In genomic region chr2:205716126-205716525, GRCh38 we compare ENCODE assay signal across 12 cellular contexts. TPM values are rescaled to one million over a fixed set of nuclear protein-coding genes. Genes with fewer than 3 reads are reported as not detected.
A peak's percentile ranks its signal among the peaks of the same experiment; 100 is the strongest.
DNase-seq lines count a peak whose midpoint lies in the region; ATAC-seq, FAIRE-seq and TF ChIP-seq lines count a peak whose summit lies in the region.
"Had no signal": no experiment of that assay in that cellular context is flagged by ENCODE, and none has a peak within 500 bp of the region (broad histone marks: within the 10 kb centered on the region; RNA-seq: fewer than 3 reads in every experiment).

No MANE protein-coding gene starts in this region.

- H3K9ac ChIP-seq in H1 (replicated peaks in 1 of 4; ENCODE audit: extremely low read depth in 1 of 4, low read depth in 3 of 4, low read length in 3 of 4), result no peak overlapping the region

- peaks cover 7% of the 10 kb centered on the region for H3K27me3 Mint-ChIP-seq in nephron (ENCODE audit: low read depth)

- H3K18ac ChIP-seq in H1 (ENCODE audit: extremely low read depth, low read length), result no peak overlapping the region

- H3K79me1 ChIP-seq in H1 (ENCODE audit: low read depth, low read length), result no peaks in the 10 kb centered on the region

- no peak overlapping the region for H3K14ac ChIP-seq in H1 (ENCODE audit: insufficient read length)

- H4K5ac ChIP-seq in H1 (ENCODE audit: insufficient read length, low read depth, low read length), result no peak overlapping the region

- CTCF ChIA-PET in H1 (lab: Charles Lee; ENCODE audit: partially characterized antibody), result interaction anchor here (0.8 to 7.4 kb wide), 7 partner anchors 9 to 73 kb away, joined by 3 to 82 read pairs (median 4); no protein-coding TSS in a partner anchor

- no peak for TF ChIP-seq POLR2A in H1 (IDR thresholded peaks at IDR 0.05; ENCODE audit: control extremely low read depth in 1 of 2, low read depth in 2 of 2, low read length in 2 of 2)

- POLR2A ChIA-PET in H1 (lab: Charles Lee; ENCODE audit: partially characterized antibody), result no interaction called here

- no peaks in the 10 kb centered on the region for H3K79me2 ChIP-seq in H1 (ENCODE audit: control insufficient read depth in 1 of 2, insufficient read depth in 2 of 2, low read length in 2 of 2)

- H2BK20ac ChIP-seq in H1 (ENCODE audit: low read length), result no peak overlapping the region

- H2BK12ac ChIP-seq in H1 (ENCODE audit: low read depth, low read length), result no peak overlapping the region

- H2BK15ac ChIP-seq in H1 (ENCODE audit: low read length), result 0 out of 2 replicates have a peak overlapping the region, but pooled peaks have one; percentile 25

- H3K4me1 ChIP-seq in H1 (replicated peaks in 1 of 4; ENCODE audit: control insufficient read depth in 3 of 4, insufficient read depth in 4 of 4, low read length in 3 of 4), result peaks cover 6 to 22% (median 12%) of the 10 kb centered on the region in 4 experiments; a peak in 6 of 7 replicates

- H4K20me1 ChIP-seq in H1 (replicated peaks in 1 of 2; ENCODE audit: control insufficient read depth in 1 of 2, insufficient read depth in 2 of 2, low read length in 2 of 2), result no peaks in the 10 kb centered on the region

- no peak overlapping the region for H3K23ac ChIP-seq in H1 (ENCODE audit: insufficient read length)

- peak overlapping the region in 2 of 3 experiments; percentile 92 for H3K27ac Mint-ChIP-seq in nephron

- H2AK5ac ChIP-seq in H1 (ENCODE audit: low read depth, low read length), result no peak overlapping the region

- H3K4me3 ChIP-seq in LNCaP clone FGC (ENCODE audit: low read depth, low read length) (no peak overlapping the region), H1 (ENCODE audit: extremely low read depth in 1 of 4, insufficient read depth in 2 of 4, low read depth in 3 of 4, low read length in 4 of 4) (no peak overlapping the region)
- H3K4me3 ChIP-seq: ovary had no signal

- no peak overlapping the region for H3K27ac ChIP-seq in H1 (ENCODE audit: low read depth, low read length)
- H3K27ac ChIP-seq: ovary had no signal

- FAIRE-seq in H1 (lab: Jason Lieb, UNC), result no peak

- H3K36me3 Mint-ChIP-seq in nephron (ENCODE audit: low read depth), result peaks cover 19% of the 10 kb centered on the region

- peaks cover 79% of the 10 kb centered on the region for H3K4me1 Mint-ChIP-seq in nephron

- no peak overlapping the region; the same call in 1 of the 2 replicates for H4K8ac ChIP-seq in H1 (ENCODE audit: extremely low read depth, insufficient read depth, low read length)

- no peak overlapping the region for H2AFZ ChIP-seq in H1 (ENCODE audit: low read length)

- H3K9me3 Mint-ChIP-seq in nephron, result no peaks in the 10 kb centered on the region

- H2BK120ac ChIP-seq in H1 (replicated peaks; ENCODE audit: low read depth, low read length), result no peak overlapping the region

- no peak overlapping the region for H3K56ac ChIP-seq in H1 (replicated peaks; ENCODE audit: insufficient read length, low read depth, low read length)

- TF ChIP-seq CTCF in LNCaP clone FGC (IDR thresholded peaks at IDR 0.05; ENCODE audit: control insufficient read depth, extremely low read depth, insufficient read depth) (peak; percentile 60), H1 (IDR thresholded peaks at IDR 0.05; ENCODE audit: control extremely low read depth in 1 of 3, insufficient read depth in 1 of 3, low read depth in 1 of 3, low read length in 3 of 3) (peak in 2 of 3 experiments; percentile 29 to 31; a peak in 2 of 4 replicates), nephron (IDR thresholded peaks at IDR 0.05; ENCODE audit: unreplicated experiment in 3 of 3) (no peak)

- ATAC-seq in GM18502 (IDR thresholded peaks at IDR 0.05; ENCODE audit: poor library complexity, unreplicated experiment), result no peak
- no peak for ATAC-seq in GM21526 (IDR thresholded peaks at IDR 0.05; ENCODE audit: low FRiP score, unreplicated experiment)

- H3K23me2 ChIP-seq in H1 (ENCODE audit: low read depth, low read length), result no peaks in the 10 kb centered on the region

- H4K91ac ChIP-seq in H1 (replicated peaks; ENCODE audit: insufficient read length, low read length), result no peak overlapping the region

- no peaks in the 10 kb centered on the region for H3K27me3 ChIP-seq in H1 (replicated peaks in 1 of 4; ENCODE audit: control insufficient read depth in 3 of 4, extremely low read depth in 1 of 4, insufficient read depth in 3 of 4, low read length in 3 of 4)
- H3K27me3 ChIP-seq: ovary had no signal

- TF ChIP-seq RAD21 in H1 (IDR thresholded peaks at IDR 0.05 in 1 of 2, conservative IDR thresholded peaks at IDR 0.05 in 1 of 2; ENCODE audit: low read depth in 2 of 2, low read length in 2 of 2), result peak in 1 of 2 experiments; percentile 26; a peak in 1 of 4 replicates

- WGBS in H1 (ENCODE audit: extremely low coverage in 1 of 2, insufficient coverage in 1 of 2, insufficient read length in 1 of 2, insufficient replicate concordance in 2 of 2, low coverage in 1 of 2, low lambda C conversion rate in 2 of 2, missing lambda C conversion rate in 1 of 2), 2 experiments, result 95% methylated on average over 16 of the region's 16 CpGs; no CpG with 5 or more reads in 1 of the 2 experiments

- DNase-seq in CMK (ENCODE audit: low read depth) (peak; percentile 14), LNCaP clone FGC (ENCODE audit: low read depth) (peak; percentile 40), H1 (ENCODE audit: low read depth in 1 of 2, low spot score in 2 of 2) (no peak), cerebellum (ENCODE audit: low spot score) (no peak), GOT3 (lab: John Stamatoyannopoulos, UW) (no peak)
- DNase-seq: DMS79, HCEC 1CT, NCI-H1092 treated with DMSO at 0.1 percent for 48 hours had no signal

- no peak overlapping the region for H3K4ac ChIP-seq in H1 (replicated peaks; ENCODE audit: insufficient read length, low read depth, low read length)

- TF ChIP-seq EP300 in H1 (IDR thresholded peaks at IDR 0.05; ENCODE audit: borderline replicate concordance in 1 of 2, low read depth in 2 of 2, low read length in 2 of 2), result no peak

- H2BK5ac ChIP-seq in H1 (ENCODE audit: low read depth, low read length), result no peak overlapping the region

- H3K9me3 ChIP-seq in H1 (ENCODE audit: insufficient read depth in 2 of 2, low read depth in 1 of 2, low read length in 1 of 2), result no peaks in the 10 kb centered on the region
- H3K9me3 ChIP-seq: ovary had no signal

- no peak overlapping the region for H3K4me3 Mint-ChIP-seq in nephron

- H3K36me3 ChIP-seq in H1 (ENCODE audit: control insufficient read depth in 2 of 4, insufficient read depth in 4 of 4, low read length in 3 of 4), result peaks cover 0 to 3% (median 0%) of the 10 kb centered on the region in 4 experiments; a peak in 1 of 8 replicates
- H3K36me3 ChIP-seq: ovary had no signal

- H3K4me2 ChIP-seq in H1 (ENCODE audit: insufficient read depth in 1 of 2, low read depth in 2 of 2, low read length in 2 of 2), result no peak overlapping the region

TF ChIP-seq in H1, 55 proteins besides CTCF, POLR2A, EP300 and RAD21 (continues in another document):
- TF ChIP-seq FOSL1 (IDR thresholded peaks at IDR 0.05; ENCODE audit: insufficient read depth, low read depth, low read length), result no peak

RNA-seq across cellular contexts. Expression of gene NRP2, which starts 33.8 kb away (rescaled TPM):
- 36.9 and 37.8 TPM in 2 replicates for total RNA-seq in H1 (2021; fragmentation: NEBNext Ultra II Directional; extraction: Animal tissue kit (Norgen Biotek cat#: 25700))
- polyA plus RNA-seq in H1 (2011; rRNA removed), result 26.7 and 32.0 TPM in 2 replicates
- polyA plus RNA-seq in H1 (2011; cell fraction: cytosol; rRNA removed), result 23.9 TPM
- 56.3 TPM for polyA plus RNA-seq in H1 (2011; cell fraction: nucleus; rRNA removed)
- 35.4 to 38.0 TPM (median 37.0 TPM) in 4 replicates for polyA plus RNA-seq in H1 (2012, experiment 1 of 2)
- 10.6 TPM for polyA plus RNA-seq in H1 (2012, experiment 2 of 2)
- polyA plus RNA-seq in H1 (2013, experiment 1 of 2), result 46.7 TPM
- 42.5 TPM for polyA plus RNA-seq in H1 (2013, experiment 2 of 2)
- 78.9 and 87.3 TPM in 2 replicates for polyA minus RNA-seq in H1 (2011; rRNA and poly(A)+ RNA removed)
- 24.7 TPM for polyA minus RNA-seq in H1 (2011; cell fraction: cytosol; rRNA and poly(A)+ RNA removed)
- 82.2 TPM for polyA minus RNA-seq in H1 (2011; cell fraction: nucleus; rRNA and poly(A)+ RNA removed)
- 46.0 TPM for total RNA-seq in cerebellum

Comparison
In these comparisons a context has a peak if more than half of its experiments do, and no peak if none do; other contexts are left out.
1. DNase-seq: peak in CMK (single experiment) and LNCaP clone FGC (single experiment); none in H1 (0 of 2), cerebellum (single experiment) and GOT3 (single experiment).
2. CTCF ChIP-seq: peak in LNCaP clone FGC (single experiment) and H1 (2 of 3); none in nephron (0 of 3).